In the genomic region with DNA sequence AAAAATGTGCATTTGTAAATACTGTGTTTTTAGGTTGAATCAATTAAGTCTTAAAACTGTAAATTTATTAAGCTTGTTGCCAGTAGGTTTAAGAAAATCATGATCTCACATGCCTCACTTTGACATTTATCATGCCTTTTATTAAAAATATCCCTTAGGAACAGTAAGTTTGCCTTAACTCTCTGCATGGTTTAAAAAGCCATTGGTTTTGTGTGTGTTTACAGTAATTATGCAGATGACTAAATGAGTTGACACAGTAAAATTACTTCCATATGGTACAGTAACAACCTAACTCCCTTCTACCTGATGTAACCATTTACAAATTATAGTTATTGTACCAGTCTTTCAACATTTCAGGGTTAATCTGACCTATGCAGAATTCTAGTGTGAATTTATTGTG, we compare ENCODE assay signal across 15 cellular contexts. TPM values are rescaled to one million over a fixed set of nuclear protein-coding genes. Genes with fewer than 3 reads are reported as not detected.
DNase-seq lines count a peak whose midpoint lies in the region; ATAC-seq and TF ChIP-seq lines count a peak whose summit lies in the region.
"Had no signal": no experiment of that assay in that cellular context is flagged by ENCODE, and none has a peak within 500 bp of the region (broad histone marks: within the 10 kb centered on the region; RNA-seq: fewer than 3 reads in every experiment).

No MANE protein-coding gene starts in this region.

- H3K36me3 Mint-ChIP-seq in T-helper 1 cell treated with Interleukin-12 subunit alpha and Interleukin-12 subunit beta and Interleukin-4 antibody, amounts not matched to agents 30 μg/mL and 1 μg/mL, for 36 hours (ENCODE audit: low read depth): peaks cover 59% of the 10 kb centered on the region
- peaks cover 58% of the 10 kb centered on the region for H3K36me3 Mint-ChIP-seq in GM23338 (ENCODE audit: low read depth)

- TF ChIP-seq POLR2A in esophagus squamous epithelium (IDR thresholded peaks at IDR 0.05) (no peak), thyroid gland (IDR thresholded peaks at IDR 0.05) (no peak), body of pancreas (IDR thresholded peaks at IDR 0.05) (no peak)

- no peak overlapping the region for H3K4me3 ChIP-seq in GM23338
- H3K4me3 ChIP-seq in SK-N-MC: no peak overlapping the region
- no peak overlapping the region for H3K4me3 ChIP-seq in esophagus squamous epithelium
- no peak overlapping the region for H3K4me3 ChIP-seq in thyroid gland (replicated peaks in 1 of 3)
- H3K4me3 ChIP-seq in body of pancreas: no peak overlapping the region
- H3K4me3 ChIP-seq: heart left ventricle, mucosa of descending colon had no signal

- H3K27ac ChIP-seq in GM23338 (ENCODE audit: low read depth) (peak overlapping the region; percentile 41; the same call in 1 of the 2 replicates), SK-N-MC (peak overlapping the region; percentile 80), esophagus squamous epithelium (no peak overlapping the region), thyroid gland (no peak overlapping the region), body of pancreas (no peak overlapping the region)
- H3K27ac ChIP-seq: heart left ventricle had no signal

- H3K4me3 Mint-ChIP-seq in T-helper 1 cell treated with Interleukin-12 subunit alpha and Interleukin-12 subunit beta and Interleukin-4 antibody, amounts not matched to agents 30 μg/mL and 1 μg/mL, for 36 hours: no peak overlapping the region
- no peak overlapping the region for H3K4me3 Mint-ChIP-seq in GM23338

- no peaks in the 10 kb centered on the region for H3K9me3 ChIP-seq in SK-N-MC (ENCODE audit: low read depth, low read length)
- no peaks in the 10 kb centered on the region for H3K9me3 ChIP-seq in esophagus squamous epithelium
- H3K9me3 ChIP-seq in thyroid gland: no peaks in the 10 kb centered on the region
- H3K9me3 ChIP-seq in body of pancreas: no peaks in the 10 kb centered on the region
- H3K9me3 ChIP-seq: heart left ventricle, mucosa of descending colon had no signal

- no peak overlapping the region for H3K9ac ChIP-seq in SK-N-MC (ENCODE audit: insufficient read length)

- H3K27me3 Mint-ChIP-seq in T-helper 1 cell treated with Interleukin-12 subunit alpha and Interleukin-12 subunit beta and Interleukin-4 antibody, amounts not matched to agents 30 μg/mL and 1 μg/mL, for 36 hours (ENCODE audit: low read depth): no peaks in the 10 kb centered on the region
- peaks cover 14% of the 10 kb centered on the region for H3K27me3 Mint-ChIP-seq in GM23338 (ENCODE audit: insufficient read depth, low read depth, poor library complexity)

- intact Hi-C loops in esophagus squamous epithelium (cut with DNase I): no loop called here
- intact Hi-C loops in thyroid gland (cut with DNase I): no loop called here
- intact Hi-C loops in body of pancreas (cut with DNase I): no loop called here

- H4K20me1 ChIP-seq in GM23338 (replicated peaks; ENCODE audit: insufficient read depth): peaks cover 24% of the 10 kb centered on the region

- H3K36me3 ChIP-seq in GM23338 (ENCODE audit: insufficient read depth) (peaks cover 35% of the 10 kb centered on the region), SK-N-MC (ENCODE audit: insufficient read depth, low read length) (peaks cover 62% of the 10 kb centered on the region), esophagus squamous epithelium (peaks cover 4 to 100% (median 14%) of the 10 kb centered on the region in 3 donors), thyroid gland (peaks cover 59 to 72% of the 10 kb centered on the region in 2 donors), body of pancreas (replicated peaks in 1 of 2; ENCODE audit: insufficient read depth in 1 of 2, low read depth in 2 of 2) (peaks cover 17 to 24% of the 10 kb centered on the region in 2 donors)

- H3K4me1 ChIP-seq in GM23338 (ENCODE audit: insufficient read depth) (peaks cover 11% of the 10 kb centered on the region), esophagus squamous epithelium (peaks cover 5 to 18% (median 6%) of the 10 kb centered on the region in 3 donors), thyroid gland (peaks cover 6 to 7% of the 10 kb centered on the region in 2 donors), body of pancreas (peaks cover 17% of the 10 kb centered on the region)

- peak overlapping the region; percentile 41 for H3K27ac Mint-ChIP-seq in T-helper 1 cell treated with Interleukin-12 subunit alpha and Interleukin-12 subunit beta and Interleukin-4 antibody, amounts not matched to agents 30 μg/mL and 1 μg/mL, for 36 hours
- H3K27ac Mint-ChIP-seq in GM23338: no peak overlapping the region

- DNase-seq in T-helper 1 cell (no peak), GM23338 (ENCODE audit: low spot score) (no peak), SK-N-MC (ENCODE audit: low read depth, low spot score) (no peak), fibroblast of peridontal ligament (ENCODE audit: extremely low read depth) (peak; percentile 22), esophagus squamous epithelium (lab: John Stamatoyannopoulos, UW) (no peak), thyroid gland (no peak), body of pancreas (no peak)
- DNase-seq: activated CD4-positive, alpha-beta T cell treated with anti-CD3 and anti-CD28 coated beads, Interleukin-2, amount 50 U/mL, for 4 hours; caudate nucleus; COR-L47; heart left ventricle; mucosa of descending colon; NCI-H2029 treated with DMSO at 0.1 percent for 48 hours; NCI-H748 treated with DMSO at 0.1 percent for 48 hours had no signal

- H3K79me2 ChIP-seq in GM23338 (replicated peaks; ENCODE audit: insufficient read depth): peaks cover 17% of the 10 kb centered on the region

- H3F3A ChIP-seq in GM23338 (replicated peaks; ENCODE audit: low read depth): peaks cover 31% of the 10 kb centered on the region

- no peak for ATAC-seq in GM23338
- no peak for ATAC-seq in body of pancreas
- ATAC-seq: heart left ventricle, mucosa of descending colon had no signal

- no peak overlapping the region for H3K4me2 ChIP-seq in GM23338

- H3K27me3 ChIP-seq in GM23338 (ENCODE audit: insufficient read depth) (no peaks in the 10 kb centered on the region), esophagus squamous epithelium (no peaks in the 10 kb centered on the region), thyroid gland (no peaks in the 10 kb centered on the region), body of pancreas (no peaks in the 10 kb centered on the region)
- H3K27me3 ChIP-seq: heart left ventricle had no signal

- no peak overlapping the region for H2AFZ ChIP-seq in GM23338

- H3K9me3 Mint-ChIP-seq in T-helper 1 cell treated with Interleukin-12 subunit alpha and Interleukin-12 subunit beta and Interleukin-4 antibody, amounts not matched to agents 30 μg/mL and 1 μg/mL, for 36 hours: no peaks in the 10 kb centered on the region
- H3K9me3 Mint-ChIP-seq in GM23338: no peaks in the 10 kb centered on the region; the same call in 2 of the 3 replicates

- H3K9me2 ChIP-seq in GM23338 (ENCODE audit: insufficient read depth): no peaks in the 10 kb centered on the region

- TF ChIP-seq CTCF in GM23338 (conservative IDR thresholded peaks at IDR 0.05; ENCODE audit: low read depth in 2 of 2) (no peak), esophagus squamous epithelium (IDR thresholded peaks at IDR 0.05) (no peak), thyroid gland (IDR thresholded peaks at IDR 0.05) (no peak), body of pancreas (IDR thresholded peaks at IDR 0.05) (no peak)

- H3K4me1 Mint-ChIP-seq in T-helper 1 cell treated with Interleukin-12 subunit alpha and Interleukin-12 subunit beta and Interleukin-4 antibody, amounts not matched to agents 30 μg/mL and 1 μg/mL, for 36 hours (ENCODE audit: low read depth): peaks cover 21% of the 10 kb centered on the region
- peaks cover 18% of the 10 kb centered on the region for H3K4me1 Mint-ChIP-seq in GM23338

TF ChIP-seq in GM23338, 12 proteins besides CTCF, POLR2A, EP300 and RAD21:
- TF ChIP-seq POLR2AphosphoS5 (IDR thresholded peaks at IDR 0.05; ENCODE audit: low read depth) (0 out of 2 replicates have a peak, but pooled peaks have one; percentile 23), STAT1 (IDR thresholded peaks at IDR 0.05; ENCODE audit: unreplicated experiment) (no peak), ZNF331 (CRISPR knock-in tag; IDR thresholded peaks at IDR 0.05; ENCODE audit: low read depth) (no peak), CREB1 (CRISPR knock-in tag; IDR thresholded peaks at IDR 0.05; ENCODE audit: low read depth) (no peak), EZH2phosphoT487 (IDR thresholded peaks at IDR 0.05; ENCODE audit: unreplicated experiment) (no peak)
- TF ChIP-seq, protein P1, sequence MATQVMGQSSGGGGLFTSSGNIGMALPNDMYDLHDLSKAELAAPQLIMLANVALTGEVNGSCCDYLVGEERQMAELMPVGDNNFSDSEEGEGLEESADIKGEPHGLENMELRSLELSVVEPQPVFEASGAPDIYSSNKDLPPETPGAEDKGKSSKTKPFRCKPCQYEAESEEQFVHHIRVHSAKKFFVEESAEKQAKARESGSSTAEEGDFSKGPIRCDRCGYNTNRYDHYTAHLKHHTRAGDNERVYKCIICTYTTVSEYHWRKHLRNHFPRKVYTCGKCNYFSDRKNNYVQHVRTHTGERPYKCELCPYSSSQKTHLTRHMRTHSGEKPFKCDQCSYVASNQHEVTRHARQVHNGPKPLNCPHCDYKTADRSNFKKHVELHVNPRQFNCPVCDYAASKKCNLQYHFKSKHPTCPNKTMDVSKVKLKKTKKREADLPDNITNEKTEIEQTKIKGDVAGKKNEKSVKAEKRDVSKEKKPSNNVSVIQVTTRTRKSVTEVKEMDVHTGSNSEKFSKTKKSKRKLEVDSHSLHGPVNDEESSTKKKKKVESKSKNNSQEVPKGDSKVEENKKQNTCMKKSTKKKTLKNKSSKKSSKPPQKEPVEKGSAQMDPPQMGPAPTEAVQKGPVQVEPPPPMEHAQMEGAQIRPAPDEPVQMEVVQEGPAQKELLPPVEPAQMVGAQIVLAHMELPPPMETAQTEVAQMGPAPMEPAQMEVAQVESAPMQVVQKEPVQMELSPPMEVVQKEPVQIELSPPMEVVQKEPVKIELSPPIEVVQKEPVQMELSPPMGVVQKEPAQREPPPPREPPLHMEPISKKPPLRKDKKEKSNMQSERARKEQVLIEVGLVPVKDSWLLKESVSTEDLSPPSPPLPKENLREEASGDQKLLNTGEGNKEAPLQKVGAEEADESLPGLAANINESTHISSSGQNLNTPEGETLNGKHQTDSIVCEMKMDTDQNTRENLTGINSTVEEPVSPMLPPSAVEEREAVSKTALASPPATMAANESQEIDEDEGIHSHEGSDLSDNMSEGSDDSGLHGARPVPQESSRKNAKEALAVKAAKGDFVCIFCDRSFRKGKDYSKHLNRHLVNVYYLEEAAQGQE (IDR thresholded peaks at IDR 0.05; ENCODE audit: unreplicated experiment): no peak
TF ChIP-seq in GM23338: peak in this region for 1.

RNA-seq across cellular contexts. Expression of gene RPS6, which starts 6.5 kb away (rescaled TPM):
- 1,381 and 1,563 TPM in 2 replicates for total RNA-seq in GM23338 (2014; rRNA removed; shearing (Covaris generic))
- polyA plus RNA-seq in GM23338 (2016; fragmentation: Nextera tagmentation; extraction: Ambion mirVana): 2,733 and 2,894 TPM in 2 replicates
- total RNA-seq in esophagus squamous epithelium: 1,000 to 10,000 TPM; 1,403 to 2,071 (median 1,594) TPM
- 1,000 to 10,000 TPM in 3 of 4 donors, 100 to 1,000 TPM in 1; 946 to 1,987 (median 1,133) TPM for total RNA-seq in thyroid gland
- total RNA-seq in body of pancreas: 1,000 to 10,000 TPM; 1,348 to 1,410 TPM

RNA-seq across cellular contexts. Expression of gene ACER2, which starts 35.3 kb away (rescaled TPM):
- 11.6 and 14.6 TPM in 2 replicates for total RNA-seq in GM23338 (2014; rRNA removed; shearing (Covaris generic))
- polyA plus RNA-seq in GM23338 (2016; fragmentation: Nextera tagmentation; extraction: Ambion mirVana): 0.87 and 1.3 TPM in 2 replicates
- total RNA-seq in esophagus squamous epithelium (1 to 10 TPM; 3.6 to 5.0 (median 3.8) TPM), thyroid gland (1 to 10 TPM; 2.6 to 9.3 (median 6.4) TPM), body of pancreas (1 to 10 TPM; 5.3 to 8.0 TPM)

Comparison
In these comparisons a context has a peak if more than half of its experiments do, and no peak if none do; other contexts are left out.
1. H3K27ac ChIP-seq: peak in GM23338 (single experiment) and SK-N-MC (single experiment); none in esophagus squamous epithelium (0 of 4), thyroid gland (0 of 3) and body of pancreas (0 of 4).